In genomic region chr4:66590488-66591215, GRCh38 we compare ENCODE assay signal across 15 cellular contexts.
DNase-seq lines count a peak whose midpoint lies in the region; ATAC-seq and TF ChIP-seq lines count a peak whose summit lies in the region.
"Had no signal": no experiment of that assay in that cellular context is flagged by ENCODE, and none has a peak within 500 bp of the region (broad histone marks: within the 10 kb centered on the region; RNA-seq: fewer than 3 reads in every experiment).

No MANE protein-coding gene starts in this region.

- no peak for TF ChIP-seq CTCF in RWPE2 (IDR thresholded peaks at IDR 0.05; ENCODE audit: poor library complexity, severe bottlenecking)
- TF ChIP-seq CTCF in activated CD8-positive, alpha-beta T cell treated with anti-CD3 and anti-CD28 coated beads for 36 hours (IDR thresholded peaks at IDR 0.05) = no peak

- no peak overlapping the region for H3K4me3 ChIP-seq in RWPE2 (ENCODE audit: severe bottlenecking)
- no peak overlapping the region for H3K4me3 ChIP-seq in skeletal muscle cell (ENCODE audit: low read depth, low read length)
- H3K4me3 ChIP-seq: SJSA1 had no signal

- no peak overlapping the region for H3K27ac ChIP-seq in RWPE2 (ENCODE audit: poor library complexity, severe bottlenecking)
- H3K27ac ChIP-seq: SJSA1 had no signal

- H3K27ac Mint-ChIP-seq in activated CD8-positive, alpha-beta T cell treated with anti-CD3 and anti-CD28 coated beads for 36 hours = no peak overlapping the region
- H3K27ac Mint-ChIP-seq: CD4-positive, CD25-positive, alpha-beta regulatory T cell had no signal

- H3K27me3 Mint-ChIP-seq in activated CD8-positive, alpha-beta T cell treated with anti-CD3 and anti-CD28 coated beads for 36 hours = no peaks in the 10 kb centered on the region
- H3K27me3 Mint-ChIP-seq: CD4-positive, CD25-positive, alpha-beta regulatory T cell had no signal

- 0 out of 3 replicates have a peak, but pooled peaks have one; percentile 31 for ATAC-seq in RWPE2 (ENCODE audit: low read depth)
- ATAC-seq in activated CD8-positive, alpha-beta T cell treated with anti-CD3 and anti-CD28 coated beads for 36 hours = no peak

- peaks cover 5% of the 10 kb centered on the region for H3K4me1 ChIP-seq in RWPE2 (ENCODE audit: insufficient read depth, poor library complexity, severe bottlenecking)
- H3K4me1 ChIP-seq: SJSA1 had no signal

- H3K27me3 ChIP-seq in RWPE2 (ENCODE audit: insufficient read depth, poor library complexity, severe bottlenecking) = no peaks in the 10 kb centered on the region
- H3K27me3 ChIP-seq: SJSA1 had no signal

- H3K36me3 Mint-ChIP-seq in activated CD8-positive, alpha-beta T cell treated with anti-CD3 and anti-CD28 coated beads for 36 hours (ENCODE audit: low read depth) = no peaks in the 10 kb centered on the region
- H3K36me3 Mint-ChIP-seq: CD4-positive, CD25-positive, alpha-beta regulatory T cell had no signal

- DNase-seq in GM03348 (ENCODE audit: low spot score) (peak; percentile 9), RWPE2 (ENCODE audit: low spot score) (no peak), fibroblast of gingiva (ENCODE audit: low read depth) (peak; percentile 68), skeletal muscle cell (ENCODE audit: low read depth) (peak; percentile 44), NK-92 (lab: John Stamatoyannopoulos, UW; ENCODE audit: unreplicated experiment) (no peak), SKM-1 (lab: John Stamatoyannopoulos, UW; ENCODE audit: unreplicated experiment) (no peak)
- DNase-seq in activated CD8-positive, alpha-beta T cell treated with anti-CD3 and anti-CD28 coated beads for 36 hours = no peak
- DNase-seq: CD4-positive, CD25-positive, alpha-beta regulatory T cell; DND-41; GF-D8; Karpas-422; NCI-H1436; NCI-H2081; RPMI8226 had no signal

- H3K4me3 Mint-ChIP-seq in activated CD8-positive, alpha-beta T cell treated with anti-CD3 and anti-CD28 coated beads for 36 hours = no peak overlapping the region
- H3K4me3 Mint-ChIP-seq: CD4-positive, CD25-positive, alpha-beta regulatory T cell had no signal

- POLR2A ChIA-PET in activated CD8-positive, alpha-beta T cell treated with anti-CD3 and anti-CD28 coated beads for 36 hours (lab: Charles Lee) = no interaction called here

- CTCF ChIA-PET in activated CD8-positive, alpha-beta T cell treated with anti-CD3 and anti-CD28 coated beads for 36 hours (lab: Charles Lee) = no interaction called here

- no peaks in the 10 kb centered on the region for H3K4me1 Mint-ChIP-seq in activated CD8-positive, alpha-beta T cell treated with anti-CD3 and anti-CD28 coated beads for 36 hours (ENCODE audit: low read depth)
- H3K4me1 Mint-ChIP-seq: CD4-positive, CD25-positive, alpha-beta regulatory T cell had no signal

- peaks cover 1% of the 10 kb centered on the region for H3K9me3 Mint-ChIP-seq in activated CD8-positive, alpha-beta T cell treated with anti-CD3 and anti-CD28 coated beads for 36 hours

- no peaks in the 10 kb centered on the region for H3K9me3 ChIP-seq in RWPE2 (ENCODE audit: severe bottlenecking)
- H3K9me3 ChIP-seq: SJSA1 had no signal

- intact Hi-C loops in activated CD8-positive, alpha-beta T cell treated with anti-CD3 and anti-CD28 coated beads for 36 hours (cut with micrococcal nuclease) = no loop called here

- H3K36me3 ChIP-seq in RWPE2 (ENCODE audit: low read depth) = no peaks in the 10 kb centered on the region
- H3K36me3 ChIP-seq: SJSA1 had no signal

Comparison
In these comparisons a context has a peak if more than half of its experiments do, and no peak if none do; other contexts are left out.
1. DNase-seq: peak in GM03348 (single experiment), fibroblast of gingiva (single experiment) and skeletal muscle cell (single experiment); none in RWPE2 (single experiment), NK-92 (single experiment), activated CD8-positive, alpha-beta T cell treated with anti-CD3 and anti-CD28 coated beads for 36 hours (single experiment) and SKM-1 (single experiment).